In genomic region chr10:85447690-85448089, GRCh38 we compare ENCODE assay signal across 24 cellular contexts.
"Had no signal": no experiment of that assay in that cellular context is flagged by ENCODE, and none has a peak within 500 bp of the region (broad histone marks: within the 10 kb centered on the region; RNA-seq: fewer than 3 reads in every experiment).

No MANE protein-coding gene starts in this region.

- H3K4me1 Mint-ChIP-seq: activated CD8-positive, alpha-beta memory T cell treated with anti-CD3 and anti-CD28 coated beads, Interleukin-2, amount 10 ng/mL, durations not matched to agents 7 days and 5 days; central memory CD8-positive, alpha-beta T cell; stimulated activated naive B cell treated with anti-CD40 and anti-IgM and Interleukin-4, amounts not matched to agents 10 μg/mL and 1 μg/mL and 100 μg/mL, for 72 hours had no signal

- H3K36me3 Mint-ChIP-seq: activated CD8-positive, alpha-beta memory T cell treated with anti-CD3 and anti-CD28 coated beads, Interleukin-2, amount 10 ng/mL, durations not matched to agents 7 days and 5 days; activated naive CD4-positive, alpha-beta T cell treated with anti-CD3 and anti-CD28 coated beads, Interleukin-2, amount 50 U/mL, for 72 hours; natural killer cell treated with Interleukin-12 subunit alpha and Interleukin-12 subunit beta and Interleukin-15 and Interleukin-18, amount 100 ng/mL, for 72 hours; stimulated activated naive B cell treated with anti-CD40 and anti-IgM and Interleukin-4, amounts not matched to agents 10 μg/mL and 1 μg/mL and 100 μg/mL, for 72 hours had no signal

- H3K4me3 ChIP-seq: esophagus squamous epithelium, left lung, lung, right atrium auricular region, stomach, thyroid gland, upper lobe of left lung, vagina had no signal

- H3K4me1 ChIP-seq: esophagus squamous epithelium, left lung, right atrium auricular region, stomach, thyroid gland, upper lobe of left lung, vagina had no signal

- ATAC-seq: activated CD8-positive, alpha-beta memory T cell treated with anti-CD3 and anti-CD28 coated beads, Interleukin-2, amount 10 ng/mL, durations not matched to agents 7 days and 5 days; activated CD8-positive, alpha-beta T cell treated with anti-CD3 and anti-CD28 coated beads, Interleukin-2, amount 10 ng/mL, durations not matched to agents 7 days and 5 days; activated naive CD4-positive, alpha-beta T cell treated with anti-CD3 and anti-CD28 coated beads, Interleukin-2, amount 50 U/mL, for 72 hours; activated T-cell treated with anti-CD3 and anti-CD28 coated beads, Interleukin-2, amount 50 U/mL, for 72 hours; left lung; natural killer cell treated with Interleukin-12 subunit alpha and Interleukin-12 subunit beta and Interleukin-15 and Interleukin-18, amount 100 ng/mL, for 72 hours; stimulated activated naive B cell treated with anti-CD40 and anti-IgM and Interleukin-4, amounts not matched to agents 10 μg/mL and 1 μg/mL and 100 μg/mL, for 72 hours had no signal

- H3K27me3 ChIP-seq: esophagus squamous epithelium, left lung, right atrium auricular region, stomach, thyroid gland, upper lobe of left lung, vagina had no signal

- DNase-seq: activated CD4-positive, alpha-beta T cell treated with anti-CD3 and anti-CD28 coated beads for 1 hour; activated CD4-positive, alpha-beta T cell treated with anti-CD3 and anti-CD28 coated beads, Interleukin-2, amount 50 U/mL, for 1 hour; activated CD8-positive, alpha-beta memory T cell treated with anti-CD3 and anti-CD28 coated beads, Interleukin-2, amount 10 ng/mL, durations not matched to agents 7 days and 5 days; activated CD8-positive, alpha-beta T cell treated with anti-CD3 and anti-CD28 coated beads, Interleukin-2, amount 10 ng/mL, durations not matched to agents 7 days and 5 days; activated naive CD4-positive, alpha-beta T cell; activated T-cell treated with anti-CD3 and anti-CD28 coated beads, Interleukin-2, amount 50 U/mL, for 72 hours; esophagus squamous epithelium; foreskin melanocyte; left lung; mesendoderm; stimulated activated CD4-positive, alpha-beta T cell treated with anti-CD3 and anti-CD28 coated beads, Interleukin-15, amount 100 ng/mL, for 24 hours; stimulated activated CD4-positive, alpha-beta T cell treated with anti-CD3 and anti-CD28 coated beads, Interleukin-2, amount 100 ng/mL, for 24 hours; stimulated activated naive B cell treated with anti-CD40 and anti-IgM and Interleukin-4, amounts not matched to agents 10 μg/mL and 1 μg/mL and 100 μg/mL, for 72 hours; stomach; T-helper 9 cell; thyroid gland; upper lobe of left lung had no signal

- H3K9me3 Mint-ChIP-seq: activated naive CD4-positive, alpha-beta T cell treated with anti-CD3 and anti-CD28 coated beads, Interleukin-2, amount 50 U/mL, for 72 hours; activated T-cell treated with anti-CD3 and anti-CD28 coated beads, Interleukin-2, amount 50 U/mL, for 72 hours; central memory CD8-positive, alpha-beta T cell; dendritic cell treated with granulocyte-macrophage colony-stimulating factor and Interleukin-4, amounts not matched to agents 40 ng/mL and 50 ng/mL, for 4 days; stimulated activated naive B cell treated with anti-CD40 and anti-IgM and Interleukin-4, amounts not matched to agents 10 μg/mL and 1 μg/mL and 100 μg/mL, for 72 hours had no signal

- H3K36me3 ChIP-seq: esophagus squamous epithelium, left lung, right atrium auricular region, stomach, thyroid gland, upper lobe of left lung, vagina had no signal

- H3K27ac Mint-ChIP-seq: activated CD8-positive, alpha-beta memory T cell treated with anti-CD3 and anti-CD28 coated beads, Interleukin-2, amount 10 ng/mL, durations not matched to agents 7 days and 5 days; activated CD8-positive, alpha-beta T cell treated with anti-CD3 and anti-CD28 coated beads, Interleukin-2, amount 10 ng/mL, durations not matched to agents 7 days and 5 days; activated naive CD4-positive, alpha-beta T cell treated with anti-CD3 and anti-CD28 coated beads, Interleukin-2, amount 50 U/mL, for 72 hours; activated T-cell treated with anti-CD3 and anti-CD28 coated beads, Interleukin-2, amount 50 U/mL, for 72 hours; dendritic cell treated with granulocyte-macrophage colony-stimulating factor and Interleukin-4, amounts not matched to agents 40 ng/mL and 50 ng/mL, for 4 days; natural killer cell treated with Interleukin-12 subunit alpha and Interleukin-12 subunit beta and Interleukin-15 and Interleukin-18, amount 100 ng/mL, for 72 hours; stimulated activated naive B cell treated with anti-CD40 and anti-IgM and Interleukin-4, amounts not matched to agents 10 μg/mL and 1 μg/mL and 100 μg/mL, for 72 hours had no signal

- H3K27ac ChIP-seq: esophagus squamous epithelium, left lung, right atrium auricular region, stomach, thyroid gland, upper lobe of left lung, vagina had no signal

- H3K4me3 Mint-ChIP-seq: activated CD8-positive, alpha-beta memory T cell treated with anti-CD3 and anti-CD28 coated beads, Interleukin-2, amount 10 ng/mL, durations not matched to agents 7 days and 5 days; activated CD8-positive, alpha-beta T cell treated with anti-CD3 and anti-CD28 coated beads, Interleukin-2, amount 10 ng/mL, durations not matched to agents 7 days and 5 days; activated T-cell treated with anti-CD3 and anti-CD28 coated beads, Interleukin-2, amount 50 U/mL, for 72 hours; central memory CD8-positive, alpha-beta T cell; dendritic cell treated with granulocyte-macrophage colony-stimulating factor and Interleukin-4, amounts not matched to agents 40 ng/mL and 50 ng/mL, for 4 days; natural killer cell treated with Interleukin-12 subunit alpha and Interleukin-12 subunit beta and Interleukin-15 and Interleukin-18, amount 100 ng/mL, for 72 hours; stimulated activated naive B cell treated with anti-CD40 and anti-IgM and Interleukin-4, amounts not matched to agents 10 μg/mL and 1 μg/mL and 100 μg/mL, for 72 hours had no signal

- H3K27me3 Mint-ChIP-seq: activated CD8-positive, alpha-beta memory T cell treated with anti-CD3 and anti-CD28 coated beads, Interleukin-2, amount 10 ng/mL, durations not matched to agents 7 days and 5 days; central memory CD8-positive, alpha-beta T cell; natural killer cell treated with Interleukin-12 subunit alpha and Interleukin-12 subunit beta and Interleukin-15 and Interleukin-18, amount 100 ng/mL, for 72 hours; stimulated activated naive B cell treated with anti-CD40 and anti-IgM and Interleukin-4, amounts not matched to agents 10 μg/mL and 1 μg/mL and 100 μg/mL, for 72 hours had no signal

- H3K9me3 ChIP-seq: esophagus squamous epithelium, left lung, right atrium auricular region, stomach, thyroid gland, upper lobe of left lung, vagina had no signal
